24 cellular contexts compared by ENCODE assay signal in the genomic region with DNA sequence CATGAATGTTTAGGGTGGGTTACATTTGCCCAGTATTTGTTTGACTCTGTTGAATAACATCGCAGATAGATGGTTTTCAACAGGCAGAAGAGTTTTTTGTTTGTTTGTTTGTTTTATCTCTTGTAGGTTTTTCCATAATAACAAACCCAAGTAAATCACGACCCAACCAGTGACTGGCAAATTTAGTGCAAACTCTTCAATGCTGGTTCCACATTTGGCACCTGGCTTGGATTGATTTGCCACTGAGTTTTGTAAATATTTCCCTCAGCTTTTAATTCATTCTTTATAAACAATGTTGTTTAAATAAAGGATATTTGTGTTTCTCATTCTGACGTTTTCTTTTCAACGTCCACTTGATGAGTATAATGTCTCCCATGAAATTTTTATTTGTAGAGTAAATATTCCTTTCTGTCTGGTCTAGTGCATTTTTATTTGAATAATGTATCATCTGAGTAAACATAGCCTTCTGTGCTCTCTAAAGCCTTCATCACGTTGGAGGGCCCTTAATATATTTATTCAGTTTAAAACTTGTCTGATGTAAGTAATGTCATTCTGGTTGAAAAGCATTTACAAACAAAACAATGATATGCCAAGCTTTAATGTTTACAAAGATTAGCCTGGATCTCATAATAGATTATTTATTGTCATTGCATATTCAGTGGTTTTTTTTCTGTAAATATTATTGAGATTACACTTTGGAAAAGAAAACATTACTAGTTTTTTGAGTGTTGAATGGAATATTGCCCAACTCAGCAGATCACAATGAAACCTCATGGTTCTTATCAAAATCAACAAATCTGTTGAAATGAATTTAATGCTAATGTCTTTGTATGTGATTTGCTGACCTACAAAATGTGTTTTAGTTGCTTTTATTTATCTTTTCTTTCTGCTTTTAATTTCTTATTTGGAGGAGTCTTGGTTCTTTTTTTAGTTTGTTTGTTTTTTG.
DNase-seq lines count a peak whose midpoint lies in the region; ATAC-seq and FAIRE-seq lines count a peak whose summit lies in the region.
"Had no signal": no experiment of that assay in that cellular context is flagged by ENCODE, and none has a peak within 500 bp of the region (broad histone marks: within the 10 kb centered on the region; RNA-seq: fewer than 3 reads in every experiment).

No MANE protein-coding gene starts in this region.

- ATAC-seq in stimulated activated naive B cell treated with anti-CD40 and anti-IgM and Interleukin-4, amounts not matched to agents 10 μg/mL and 1 μg/mL and 100 μg/mL, for 72 hours (replicated peaks): no peak
- ATAC-seq: HCT116, Panc1 had no signal

- no peaks in the 10 kb centered on the region for H3K36me3 Mint-ChIP-seq in stimulated activated naive B cell treated with anti-CD40 and anti-IgM and Interleukin-4, amounts not matched to agents 10 μg/mL and 1 μg/mL and 100 μg/mL, for 72 hours

- peak; percentile 82 for FAIRE-seq in TTC549 (lab: Jason Lieb, UNC)
- FAIRE-seq: G401.6, GM12892, GM18507, H1 had no signal

- H3K27me3 Mint-ChIP-seq in stimulated activated naive B cell treated with anti-CD40 and anti-IgM and Interleukin-4, amounts not matched to agents 10 μg/mL and 1 μg/mL and 100 μg/mL, for 72 hours: no peaks in the 10 kb centered on the region

- H3K27ac Mint-ChIP-seq in stimulated activated naive B cell treated with anti-CD40 and anti-IgM and Interleukin-4, amounts not matched to agents 10 μg/mL and 1 μg/mL and 100 μg/mL, for 72 hours: no peak overlapping the region
- H3K27ac Mint-ChIP-seq: CD8-positive, alpha-beta memory T cell; T-helper 1 cell treated with Interleukin-12 subunit alpha and Interleukin-12 subunit beta and Interleukin-4 antibody, amounts not matched to agents 30 μg/mL and 1 μg/mL, for 36 hours had no signal

- H3K4me3 Mint-ChIP-seq in stimulated activated naive B cell treated with anti-CD40 and anti-IgM and Interleukin-4, amounts not matched to agents 10 μg/mL and 1 μg/mL and 100 μg/mL, for 72 hours: no peak overlapping the region
- H3K4me3 Mint-ChIP-seq: CD8-positive, alpha-beta memory T cell; T-helper 1 cell treated with Interleukin-12 subunit alpha and Interleukin-12 subunit beta and Interleukin-4 antibody, amounts not matched to agents 30 μg/mL and 1 μg/mL, for 36 hours had no signal

- no peaks in the 10 kb centered on the region for H3K4me1 Mint-ChIP-seq in stimulated activated naive B cell treated with anti-CD40 and anti-IgM and Interleukin-4, amounts not matched to agents 10 μg/mL and 1 μg/mL and 100 μg/mL, for 72 hours
- H3K4me1 Mint-ChIP-seq: CD8-positive, alpha-beta memory T cell had no signal

- peaks cover 0 to 7% of the 10 kb centered on the region in 2 donors for H3K9me3 Mint-ChIP-seq in stimulated activated naive B cell treated with anti-CD40 and anti-IgM and Interleukin-4, amounts not matched to agents 10 μg/mL and 1 μg/mL and 100 μg/mL, for 72 hours

- DNase-seq in NCI-H146 treated with DMSO at 0.1 percent for 48 hours (lab: John Stamatoyannopoulos, UW; ENCODE audit: unreplicated experiment) (peak; percentile 1), NCI-H146 (lab: John Stamatoyannopoulos, UW) (no peak), DMS53 (lab: John Stamatoyannopoulos, UW) (peak; percentile 95), NCI-H69 (lab: John Stamatoyannopoulos, UW) (peak; percentile 25), DMS79 treated with DMSO at 0.1 percent for 48 hours (lab: John Stamatoyannopoulos, UW) (no peak), T-helper 9 cell (no peak)
- no peak for DNase-seq in stimulated activated naive B cell treated with anti-CD40 and anti-IgM and Interleukin-4, amounts not matched to agents 10 μg/mL and 1 μg/mL and 100 μg/mL, for 72 hours
- DNase-seq: 8988T; AML-193; C1 segment of cervical spinal cord; CD8-positive, alpha-beta memory T cell; KBM-7; NCI-H1105 treated with DMSO at 0.1 percent for 48 hours; NCI-H1694 treated with DMSO at 0.1 percent for 48 hours; NCI-H226; NCI-H510A treated with DMSO at 0.1 percent for 48 hours had no signal

Comparison
In these comparisons a context has a peak if more than half of its experiments do, and no peak if none do; other contexts are left out.
1. DNase-seq: peak in NCI-H146 treated with DMSO at 0.1 percent for 48 hours (single experiment), DMS53 (single experiment) and NCI-H69 (single experiment); none in NCI-H146 (single experiment), DMS79 treated with DMSO at 0.1 percent for 48 hours (single experiment), stimulated activated naive B cell treated with anti-CD40 and anti-IgM and Interleukin-4, amounts not matched to agents 10 μg/mL and 1 μg/mL and 100 μg/mL, for 72 hours (single experiment) and T-helper 9 cell (single experiment).